In the genomic region with DNA sequence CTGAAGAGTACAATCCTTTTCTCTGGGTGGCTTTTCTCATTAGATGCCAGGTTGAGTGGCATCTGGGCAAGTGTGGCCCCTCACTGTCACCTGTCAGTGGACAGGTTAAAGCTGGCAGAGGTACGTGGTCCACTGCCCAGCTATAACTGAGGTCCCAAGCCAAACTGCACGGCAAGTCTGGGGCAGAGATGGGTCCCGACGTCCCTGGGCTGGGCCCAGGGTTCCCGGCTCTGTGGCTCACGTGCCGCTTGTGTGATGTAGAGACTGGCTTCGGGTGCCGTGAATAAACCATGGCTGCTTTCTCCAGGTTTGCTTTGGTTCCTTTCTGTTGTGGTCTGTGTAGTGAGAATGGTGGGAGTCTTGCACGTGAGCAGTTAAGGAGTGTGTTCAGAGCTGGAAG, we compare ENCODE assay signal across 21 cellular contexts.
"Had no signal": no experiment of that assay in that cellular context is flagged by ENCODE, and none has a peak within 500 bp of the region (broad histone marks: within the 10 kb centered on the region; RNA-seq: fewer than 3 reads in every experiment).

No MANE protein-coding gene starts in this region.

- H3K27ac Mint-ChIP-seq: activated CD4-positive, alpha-beta memory T cell treated with anti-CD3 and anti-CD28 coated beads for 36 hours; activated T-helper 2 cell treated with anti-CD3 and anti-CD28 coated beads, Interferon-gamma antibody, Interleukin-2, Interleukin-4, amounts not matched to agents 10 μg/mL and 5 μg/mL and 100 μg/mL, durations not matched to agents 14 hours and 24 hours and 36 hours; memory B cell; naive B cell; stimulated activated effector memory CD8-positive, alpha-beta T cell treated with anti-CD3 and anti-CD28 coated beads, Interleukin-12 subunit alpha, Interleukin-12 subunit beta, amount 100 ng/mL, for 72 hours had no signal

- H3K9me3 ChIP-seq: colonic mucosa, gastrocnemius medialis, heart right ventricle, mucosa of descending colon, ovary, sigmoid colon, tibial nerve had no signal

- H3K27ac ChIP-seq: brain microvascular endothelial cell, colonic mucosa, ovary, sigmoid colon, tibial nerve had no signal

- H3K36me3 ChIP-seq: brain microvascular endothelial cell, colonic mucosa, gastrocnemius medialis, ovary had no signal

- H3K27me3 ChIP-seq: brain microvascular endothelial cell, colonic mucosa, gastrocnemius medialis, heart right ventricle, ovary, sigmoid colon, tibial nerve had no signal

- H3K4me3 ChIP-seq: colonic mucosa, gastrocnemius medialis, heart right ventricle, mucosa of descending colon, ovary, sigmoid colon, tibial nerve had no signal

- H3K4me1 ChIP-seq: colonic mucosa had no signal

- H3K4me3 Mint-ChIP-seq: activated CD4-positive, alpha-beta memory T cell treated with anti-CD3 and anti-CD28 coated beads for 36 hours; central memory CD8-positive, alpha-beta T cell; memory B cell; naive B cell; stimulated activated effector memory CD8-positive, alpha-beta T cell treated with anti-CD3 and anti-CD28 coated beads, Interleukin-12 subunit alpha, Interleukin-12 subunit beta, amount 100 ng/mL, for 72 hours had no signal

- DNase-seq: activated CD4-positive, alpha-beta memory T cell treated with anti-CD3 and anti-CD28 coated beads for 36 hours; activated CD4-positive, alpha-beta T cell treated with anti-CD3 and anti-CD28 coated beads for 4 hours; activated naive CD4-positive, alpha-beta T cell treated with Interleukin-2 at 50 U/mL for 16 hours; activated T-cell treated with anti-CD3 and anti-CD28 coated beads for 4 hours; anterior cingulate cortex; brain microvascular endothelial cell; colonic mucosa; gastrocnemius medialis; heart right ventricle; mucosa of descending colon; naive B cell; ovary; sigmoid colon; stimulated activated CD4-positive, alpha-beta T cell treated with anti-CD3 and anti-CD28 coated beads, Interleukin-4, amount 100 ng/mL, for 24 hours; T-helper 2 cell had no signal

- H3K27me3 Mint-ChIP-seq: activated CD4-positive, alpha-beta memory T cell treated with anti-CD3 and anti-CD28 coated beads for 36 hours; central memory CD8-positive, alpha-beta T cell; memory B cell; naive B cell had no signal

- H3K36me3 Mint-ChIP-seq: activated CD4-positive, alpha-beta memory T cell treated with anti-CD3 and anti-CD28 coated beads for 36 hours; naive B cell had no signal

- ATAC-seq: esophagus mucosa; gastrocnemius medialis; mucosa of descending colon; stimulated activated effector memory CD8-positive, alpha-beta T cell treated with anti-CD3 and anti-CD28 coated beads, Interleukin-12 subunit alpha, Interleukin-12 subunit beta, amount 100 ng/mL, for 72 hours had no signal

- H3K9me3 Mint-ChIP-seq: activated CD4-positive, alpha-beta memory T cell treated with anti-CD3 and anti-CD28 coated beads for 36 hours; activated T-helper 2 cell treated with anti-CD3 and anti-CD28 coated beads, Interferon-gamma antibody, Interleukin-2, Interleukin-4, amounts not matched to agents 10 μg/mL and 5 μg/mL and 100 μg/mL, durations not matched to agents 14 hours and 24 hours and 36 hours; central memory CD8-positive, alpha-beta T cell; memory B cell; naive B cell; stimulated activated effector memory CD8-positive, alpha-beta T cell treated with anti-CD3 and anti-CD28 coated beads, Interleukin-12 subunit alpha, Interleukin-12 subunit beta, amount 100 ng/mL, for 72 hours had no signal
